In genomic region chr10:131979336-131979735, GRCh38 we compare ENCODE assay signal across 10 cellular contexts. TPM values are rescaled to one million over a fixed set of nuclear protein-coding genes. Genes with fewer than 3 reads are reported as not detected.
A peak's percentile ranks its signal among the peaks of the same experiment; 100 is the strongest.
DNase-seq lines count a peak whose midpoint lies in the region; ATAC-seq and TF ChIP-seq lines count a peak whose summit lies in the region.
"Had no signal": no experiment of that assay in that cellular context is flagged by ENCODE, and none has a peak within 500 bp of the region (broad histone marks: within the 10 kb centered on the region; RNA-seq: fewer than 3 reads in every experiment).

No MANE protein-coding gene starts in this region.

- no peak for ATAC-seq in CD4-positive, CD25-positive, alpha-beta regulatory T cell (ENCODE audit: low read depth in 2 of 2)

- no peaks in the 10 kb centered on the region for H3K9me2 ChIP-seq in OCI-LY7 (ENCODE audit: insufficient read depth, low read length)

- POLR2A ChIA-PET in OCI-LY7 (lab: Charles Lee): interaction anchor here (0.6 kb wide), 1 partner anchor 401 kb away, joined by 4 read pairs; no protein-coding TSS in a partner anchor

- H3K9me3 ChIP-seq in CD4-positive, CD25-positive, alpha-beta regulatory T cell (ENCODE audit: control insufficient read depth in 2 of 2, low read length in 2 of 2): no peaks in the 10 kb centered on the region
- H3K9me3 ChIP-seq in OCI-LY7 (ENCODE audit: low read length) (no peaks in the 10 kb centered on the region), endocrine pancreas (ENCODE audit: control insufficient read depth, low read length) (no peaks in the 10 kb centered on the region)

- peaks cover 14% of the 10 kb centered on the region for H3K27me3 Mint-ChIP-seq in CD4-positive, CD25-positive, alpha-beta regulatory T cell
- no peaks in the 10 kb centered on the region for H3K27me3 Mint-ChIP-seq in osteocyte (ENCODE audit: unreplicated experiment)

- DNase-seq in CD4-positive, CD25-positive, alpha-beta regulatory T cell: no peak
- DNase-seq in OCI-LY7 (ENCODE audit: low spot score) (no peak), osteocyte (ENCODE audit: extremely low spot score, unreplicated experiment) (no peak), RPMI8226 (no peak), SW480 (ENCODE audit: low spot score) (no peak), glomerular visceral epithelial cell (ENCODE audit: extremely low spot score) (no peak), NCI-H69 (lab: John Stamatoyannopoulos, UW) (no peak)
- DNase-seq: NCI-H187, WERI-Rb-1 had no signal

- peaks cover 6% of the 10 kb centered on the region; the same call in 1 of the 2 replicates for H4K20me1 ChIP-seq in OCI-LY7 (ENCODE audit: insufficient read depth, low read length)

- H3K36me3 ChIP-seq in CD4-positive, CD25-positive, alpha-beta regulatory T cell (ENCODE audit: control insufficient read depth, insufficient read depth, low read length): no peaks in the 10 kb centered on the region
- H3K36me3 ChIP-seq in OCI-LY7 (ENCODE audit: insufficient read depth, low read length) (peaks cover 26% of the 10 kb centered on the region; the same call in 1 of the 2 replicates), endocrine pancreas (ENCODE audit: control insufficient read depth, insufficient read depth, low read length) (no peaks in the 10 kb centered on the region)

- BruUV-seq in OCI-LY7 (replicated peaks; lab: Mats Ljungman, UMichigan): no TSS peak

- TF ChIP-seq CTCF in OCI-LY7 (conservative IDR thresholded peaks at IDR 0.05; ENCODE audit: low read length): no peak
- no peak for TF ChIP-seq CTCF in osteocyte (IDR thresholded peaks at IDR 0.05)

- H3K4me3 ChIP-seq in CD4-positive, CD25-positive, alpha-beta regulatory T cell (ENCODE audit: low read depth, low read length): no peak overlapping the region
- H3K4me3 ChIP-seq in OCI-LY7 (ENCODE audit: low read depth, low read length, poor library complexity, severe bottlenecking) (peak overlapping the region; percentile 83), endocrine pancreas (ENCODE audit: control insufficient read depth, insufficient read depth, low read length) (peak overlapping the region; percentile 47)

- peaks cover 14% of the 10 kb centered on the region for H3K36me3 Mint-ChIP-seq in CD4-positive, CD25-positive, alpha-beta regulatory T cell
- H3K36me3 Mint-ChIP-seq in osteocyte (ENCODE audit: unreplicated experiment): peaks cover 3% of the 10 kb centered on the region

- peak overlapping the region; percentile 49 for H3K9ac ChIP-seq in endocrine pancreas (ENCODE audit: control insufficient read depth, insufficient read depth, low read length)

- H3K4me3 Mint-ChIP-seq in CD4-positive, CD25-positive, alpha-beta regulatory T cell: peak overlapping the region; percentile 71 to 92 (median 77)
- H3K4me3 Mint-ChIP-seq in osteocyte (ENCODE audit: unreplicated experiment): peak overlapping the region; percentile 76

- no peak overlapping the region for H3K27ac ChIP-seq in CD4-positive, CD25-positive, alpha-beta regulatory T cell (ENCODE audit: insufficient read depth, low read length, poor library complexity, severe bottlenecking)
- H3K27ac ChIP-seq in OCI-LY7 (ENCODE audit: low read depth, low read length, poor library complexity, severe bottlenecking): no peak overlapping the region
- H3K27ac ChIP-seq: WERI-Rb-1 had no signal

- peaks cover 56% of the 10 kb centered on the region; the same call in 1 of the 2 replicates for H3K79me2 ChIP-seq in OCI-LY7 (ENCODE audit: insufficient read depth, low read depth, low read length)

- H2AFZ ChIP-seq in OCI-LY7 (ENCODE audit: low read length): no peak overlapping the region

- H3K4me2 ChIP-seq in OCI-LY7 (ENCODE audit: low read length): peak overlapping the region; percentile 47; the same call in 1 of the 2 replicates

- H3K27me3 ChIP-seq in CD4-positive, CD25-positive, alpha-beta regulatory T cell (ENCODE audit: control insufficient read depth, insufficient read depth, low read length): no peaks in the 10 kb centered on the region
- no peaks in the 10 kb centered on the region for H3K27me3 ChIP-seq in endocrine pancreas (ENCODE audit: control insufficient read depth, insufficient read depth, low read length)

- H3K4me1 ChIP-seq in CD4-positive, CD25-positive, alpha-beta regulatory T cell (ENCODE audit: control insufficient read depth, insufficient read depth, low read length, poor library complexity, severe bottlenecking): peaks cover 27% of the 10 kb centered on the region
- H3K4me1 ChIP-seq in OCI-LY7 (ENCODE audit: insufficient read depth, low read length, poor library complexity, severe bottlenecking) (peaks cover 28% of the 10 kb centered on the region), endocrine pancreas (ENCODE audit: control insufficient read depth, insufficient read depth, low read length) (no peaks in the 10 kb centered on the region)

- H3K4me1 Mint-ChIP-seq in CD4-positive, CD25-positive, alpha-beta regulatory T cell: peaks cover 27 to 72% (median 47%) of the 10 kb centered on the region in 4 donors
- peaks cover 25% of the 10 kb centered on the region for H3K4me1 Mint-ChIP-seq in osteocyte (ENCODE audit: unreplicated experiment)

- no peaks in the 10 kb centered on the region for H3K9me3 Mint-ChIP-seq in CD4-positive, CD25-positive, alpha-beta regulatory T cell
- no peaks in the 10 kb centered on the region for H3K9me3 Mint-ChIP-seq in osteocyte (ENCODE audit: unreplicated experiment)

- intact Hi-C loops in OCI-LY7 (cut with micrococcal nuclease; ENCODE audit: unreplicated experiment): no loop called here

- CTCF ChIA-PET in OCI-LY7 (lab: Charles Lee; ENCODE audit: unreplicated experiment): no interaction called here

- H3K27ac Mint-ChIP-seq in CD4-positive, CD25-positive, alpha-beta regulatory T cell: peak overlapping the region; percentile 65 to 81 (median 66)
- peak overlapping the region; percentile 74 for H3K27ac Mint-ChIP-seq in osteocyte (ENCODE audit: unreplicated experiment)

RNA-seq across cellular contexts. Expression of gene BNIP3, which starts 2.4 kb away (rescaled TPM):
- total RNA-seq in CD4-positive, CD25-positive, alpha-beta regulatory T cell: 20.2 TPM
- 10 to 100 TPM; 21.2 to 35.1 (median 30.5) TPM for polyA plus RNA-seq in CD4-positive, CD25-positive, alpha-beta regulatory T cell
- total RNA-seq in OCI-LY7 (2014; rRNA removed; shearing (Covaris generic)): 60.1 and 66.6 TPM in 2 replicates
- total RNA-seq in OCI-LY7 (2022): 46.3 and 99.8 TPM in 2 replicates
- 29.2 and 31.6 TPM in 2 replicates for total RNA-seq in osteocyte
